9 cellular contexts compared by ENCODE assay signal in genomic region chr4:185005209-185005819, GRCh38. TPM values are rescaled to one million over a fixed set of nuclear protein-coding genes. Genes with fewer than 3 reads are reported as not detected.
A peak's percentile ranks its signal among the peaks of the same experiment; 100 is the strongest.
DNase-seq lines count a peak whose midpoint lies in the region; ATAC-seq and TF ChIP-seq lines count a peak whose summit lies in the region.
"Had no signal": no experiment of that assay in that cellular context is flagged by ENCODE, and none has a peak within 500 bp of the region (broad histone marks: within the 10 kb centered on the region; RNA-seq: fewer than 3 reads in every experiment).

No MANE protein-coding gene starts in this region.

- dilution Hi-C loops in IMR-90 (cut with HindIII; ENCODE audit: low sequenced_read_pairs, unreplicated experiment), result no loop called here

- peak; percentile 73 for DNase-seq in DMS153 treated with DMSO at 0.1 percent for 48 hours (lab: John Stamatoyannopoulos, UW; ENCODE audit: unreplicated experiment)
- peak; percentile 65 for DNase-seq in IMR-90
- peak; percentile 41 for DNase-seq in Panc1 (ENCODE audit: low read depth, low spot score)
- DNase-seq in activated T-cell treated with anti-CD3 and anti-CD28 coated beads, Interleukin-2, amount 50 U/mL, for 24 hours, result peak; percentile 84
- DNase-seq in fibroblast of gingiva (ENCODE audit: low read depth), result peak; percentile 57
- DNase-seq in natural killer cell, result peak; percentile 60
- peak; percentile 69 for DNase-seq in stimulated activated naive B cell treated with anti-CD40 and anti-IgM and Interleukin-4, amounts not matched to agents 10 μg/mL and 1 μg/mL and 100 μg/mL, for 72 hours

- H3K14ac ChIP-seq in IMR-90 (replicated peaks; ENCODE audit: low read depth, low read length), result no peak overlapping the region

- H4K5ac ChIP-seq in IMR-90 (ENCODE audit: low read depth, low read length), result no peak overlapping the region

- no peaks in the 10 kb centered on the region for H3K9me3 ChIP-seq in IMR-90 (ENCODE audit: control insufficient read depth, insufficient read depth, low read length)
- H3K9me3 ChIP-seq in Panc1 (ENCODE audit: control insufficient read depth, insufficient read depth, low read depth, low read length), result no peaks in the 10 kb centered on the region

- POLR2A ChIA-PET in IMR-90 (lab: Charles Lee; ENCODE audit: unreplicated experiment), result no interaction called here
- POLR2A ChIA-PET in Panc1 (lab: Charles Lee), result no interaction called here

- ATAC-seq in GM21529 (IDR thresholded peaks at IDR 0.05; ENCODE audit: unreplicated experiment), result peak; percentile 86
- peak; percentile 97 for ATAC-seq in IMR-90 (ENCODE audit: low read depth)
- ATAC-seq in Panc1, result peak; percentile 98
- peak; percentile 85 to 96 (median 87) for ATAC-seq in natural killer cell
- peak; percentile 93 to 98 for ATAC-seq in stimulated activated naive B cell treated with anti-CD40 and anti-IgM and Interleukin-4, amounts not matched to agents 10 μg/mL and 1 μg/mL and 100 μg/mL, for 72 hours (replicated peaks)

- H3K4me3 Mint-ChIP-seq in activated T-cell treated with anti-CD3 and anti-CD28 coated beads, Interleukin-2, amount 50 U/mL, for 24 hours, result peak overlapping the region; percentile 40
- H3K4me3 Mint-ChIP-seq in natural killer cell, result peak overlapping the region; percentile 74
- H3K4me3 Mint-ChIP-seq in stimulated activated naive B cell treated with anti-CD40 and anti-IgM and Interleukin-4, amounts not matched to agents 10 μg/mL and 1 μg/mL and 100 μg/mL, for 72 hours, result peak overlapping the region; percentile 68 to 69
- H3K4me3 Mint-ChIP-seq: stimulated activated naive CD8-positive, alpha-beta T cell treated with anti-CD3 and anti-CD28 coated beads, Interleukin-15, Interleukin-2, amounts not matched to agents 100 ng/mL and 50 ng/mL, for 24 hours had no signal

- H2AFZ ChIP-seq in IMR-90 (replicated peaks; ENCODE audit: low read length, poor library complexity), result peak overlapping the region; percentile 78

- H3K36me3 ChIP-seq in IMR-90 (ENCODE audit: control insufficient read depth, insufficient read depth, low read length) (no peaks in the 10 kb centered on the region), Panc1 (ENCODE audit: control insufficient read depth, insufficient read depth, low read length) (no peaks in the 10 kb centered on the region)

- no peaks in the 10 kb centered on the region for H3K9me3 Mint-ChIP-seq in activated T-cell treated with anti-CD3 and anti-CD28 coated beads, Interleukin-2, amount 50 U/mL, for 24 hours
- no peaks in the 10 kb centered on the region for H3K9me3 Mint-ChIP-seq in natural killer cell
- H3K9me3 Mint-ChIP-seq in stimulated activated naive B cell treated with anti-CD40 and anti-IgM and Interleukin-4, amounts not matched to agents 10 μg/mL and 1 μg/mL and 100 μg/mL, for 72 hours, result no peaks in the 10 kb centered on the region
- H3K9me3 Mint-ChIP-seq: stimulated activated naive CD8-positive, alpha-beta T cell treated with anti-CD3 and anti-CD28 coated beads, Interleukin-15, Interleukin-2, amounts not matched to agents 100 ng/mL and 50 ng/mL, for 24 hours had no signal

- H3K4ac ChIP-seq in IMR-90 (ENCODE audit: low read depth, low read length), result no peak overlapping the region

- H3K27me3 Mint-ChIP-seq in activated T-cell treated with anti-CD3 and anti-CD28 coated beads, Interleukin-2, amount 50 U/mL, for 24 hours, result peaks cover 61% of the 10 kb centered on the region
- H3K27me3 Mint-ChIP-seq in natural killer cell (ENCODE audit: low read depth in 2 of 2), result peaks cover 27 to 41% of the 10 kb centered on the region in 2 donors
- H3K27me3 Mint-ChIP-seq in stimulated activated naive B cell treated with anti-CD40 and anti-IgM and Interleukin-4, amounts not matched to agents 10 μg/mL and 1 μg/mL and 100 μg/mL, for 72 hours, result peaks cover 52 to 71% of the 10 kb centered on the region in 2 donors

- H4K8ac ChIP-seq in IMR-90 (ENCODE audit: low read depth in 2 of 2, low read length in 2 of 2), result no peak overlapping the region

- no peak overlapping the region for H3K27ac ChIP-seq in IMR-90 (ENCODE audit: insufficient read depth, low read length)
- no peak overlapping the region for H3K27ac ChIP-seq in Panc1 (ENCODE audit: low read length)

- H2AK5ac ChIP-seq in IMR-90 (ENCODE audit: low read depth, low read length), result no peak overlapping the region

- H3K4me1 ChIP-seq in IMR-90 (ENCODE audit: control insufficient read depth, insufficient read depth, low read length) (no peaks in the 10 kb centered on the region), Panc1 (ENCODE audit: control insufficient read depth, insufficient read depth, low read length) (no peaks in the 10 kb centered on the region)

- H2AK9ac ChIP-seq in IMR-90 (replicated peaks; ENCODE audit: low read depth, low read length, poor library complexity), result peak overlapping the region; percentile 20

- H4K91ac ChIP-seq in IMR-90 (ENCODE audit: insufficient read depth, low read depth, low read length), result no peak overlapping the region

- H2BK120ac ChIP-seq in IMR-90 (ENCODE audit: low read depth, low read length), result no peak overlapping the region

- H3K4me3 ChIP-seq in IMR-90 (ENCODE audit: insufficient read depth, low read depth, low read length), result no peak overlapping the region
- H3K4me3 ChIP-seq in Panc1 (ENCODE audit: low read depth in 2 of 2, low read length in 2 of 2), result peak overlapping the region; percentile 9 to 37; a peak in 2 of 4 replicates

- BruUV-seq in IMR-90 (replicated peaks; lab: Mats Ljungman, UMichigan), result no TSS peak
- BruUV-seq in Panc1 (replicated peaks; lab: Mats Ljungman, UMichigan), result no TSS peak

- no peaks in the 10 kb centered on the region for H4K20me1 ChIP-seq in IMR-90 (ENCODE audit: insufficient read depth, low read length)

- H3K9ac ChIP-seq in IMR-90 (ENCODE audit: low read depth, low read length), result no peak overlapping the region

- intact Hi-C loops in IMR-90 (cut with micrococcal nuclease), result loop anchor here (1.0 to 2.0 kb wide), 3 partner anchors 91 to 259 kb away; no protein-coding TSS in a partner anchor
- intact Hi-C loops in Panc1 (cut with micrococcal nuclease; ENCODE audit: unreplicated experiment), result loop anchor here (1.0 to 10.0 kb wide), 3 partner anchors 91 to 261 kb away; no protein-coding TSS in a partner anchor
- intact Hi-C loops in natural killer cell (cut with micrococcal nuclease), result no loop called here

- WGBS in IMR-90 (ENCODE audit: extremely low coverage in 2 of 2, insufficient read length in 1 of 2), 2 experiments, result 0% methylated on average over 9 of the region's 22 CpGs; no CpG with 5 or more reads in 1 of the 2 experiments

- peak overlapping the region; percentile 57; the same call in 1 of the 2 replicates for H3K4me2 ChIP-seq in IMR-90 (ENCODE audit: low read depth, low read length)

- H3K79me1 ChIP-seq in IMR-90 (ENCODE audit: low read depth in 1 of 2, low read length in 2 of 2), result no peaks in the 10 kb centered on the region

- in situ Hi-C loops in IMR-90 (cut with MboI; ENCODE audit: low sequenced_read_pairs) (loop anchor here (10.0 kb wide), 2 partner anchors 129 to 261 kb away; no protein-coding TSS in a partner anchor), Panc1 (cut with HindIII; ENCODE audit: low pct_unique_long_range_greater_than_20kb, low sequenced_read_pairs) (no loop called here)

- TF ChIP-seq RAD21 in IMR-90 (IDR thresholded peaks at IDR 0.05; ENCODE audit: low read length), result peak; percentile 78

- no peak overlapping the region for H2BK20ac ChIP-seq in IMR-90 (ENCODE audit: low read depth, low read length)

- H3K9me1 ChIP-seq in IMR-90 (ENCODE audit: insufficient read depth, low read length), result no peaks in the 10 kb centered on the region

- H3K18ac ChIP-seq in IMR-90 (ENCODE audit: low read depth, low read length), result no peak overlapping the region

- H3K27me3 ChIP-seq in IMR-90 (ENCODE audit: control insufficient read depth, insufficient read depth, low read length) (peaks cover 32% of the 10 kb centered on the region), Panc1 (ENCODE audit: control insufficient read depth, insufficient read depth, low read length) (no peaks in the 10 kb centered on the region)

- CTCF ChIA-PET in IMR-90 (lab: Yijun Ruan, JAX) (interaction anchor here (0.6 to 1.6 kb wide), 6 partner anchors 9 to 260 kb away, joined by 3 to 10 read pairs (median 3); no protein-coding TSS in a partner anchor), Panc1 (lab: Charles Lee) (interaction anchor here (1.1 to 1.5 kb wide), 2 partner anchors 91 to 129 kb away, joined by 6 read pairs; no protein-coding TSS in a partner anchor)

- H3K27ac Mint-ChIP-seq in activated T-cell treated with anti-CD3 and anti-CD28 coated beads, Interleukin-2, amount 50 U/mL, for 24 hours, result no peak overlapping the region
- H3K27ac Mint-ChIP-seq in natural killer cell, result no peak overlapping the region
- H3K27ac Mint-ChIP-seq in stimulated activated naive B cell treated with anti-CD40 and anti-IgM and Interleukin-4, amounts not matched to agents 10 μg/mL and 1 μg/mL and 100 μg/mL, for 72 hours, result peak overlapping the region; percentile 49
- H3K27ac Mint-ChIP-seq: stimulated activated naive CD8-positive, alpha-beta T cell treated with anti-CD3 and anti-CD28 coated beads, Interleukin-15, Interleukin-2, amounts not matched to agents 100 ng/mL and 50 ng/mL, for 24 hours had no signal

- TF ChIP-seq POLR2A in IMR-90 (IDR thresholded peaks at IDR 0.05; ENCODE audit: low read depth, low read length), result no peak

- no peak overlapping the region for H2BK15ac ChIP-seq in IMR-90 (ENCODE audit: low read depth, low read length)

- no peak overlapping the region for H3K56ac ChIP-seq in IMR-90 (ENCODE audit: extremely low read depth, insufficient read depth, low read length)

- H3K4me1 Mint-ChIP-seq in activated T-cell treated with anti-CD3 and anti-CD28 coated beads, Interleukin-2, amount 50 U/mL, for 24 hours (ENCODE audit: low read depth), result peaks cover 6% of the 10 kb centered on the region
- peaks cover 8% of the 10 kb centered on the region in 2 donors for H3K4me1 Mint-ChIP-seq in natural killer cell
- H3K4me1 Mint-ChIP-seq in stimulated activated naive B cell treated with anti-CD40 and anti-IgM and Interleukin-4, amounts not matched to agents 10 μg/mL and 1 μg/mL and 100 μg/mL, for 72 hours, result peaks cover 6 to 8% of the 10 kb centered on the region in 2 donors

- no peak overlapping the region for H2BK5ac ChIP-seq in IMR-90 (ENCODE audit: low read depth, low read length, poor library complexity, severe bottlenecking)

- TF ChIP-seq CTCF in IMR-90 (conservative IDR thresholded peaks at IDR 0.05; ENCODE audit: low read depth, low read length) (peak; percentile 82), Panc1 (IDR thresholded peaks at IDR 0.05) (peak; percentile 89), natural killer cell (IDR thresholded peaks at IDR 0.05) (peak; percentile 88)

- H3K23ac ChIP-seq in IMR-90 (ENCODE audit: low read depth, low read length), result no peak overlapping the region

- H3K36me3 Mint-ChIP-seq in activated T-cell treated with anti-CD3 and anti-CD28 coated beads, Interleukin-2, amount 50 U/mL, for 24 hours (ENCODE audit: low read depth), result no peaks in the 10 kb centered on the region
- no peaks in the 10 kb centered on the region for H3K36me3 Mint-ChIP-seq in natural killer cell
- H3K36me3 Mint-ChIP-seq in stimulated activated naive B cell treated with anti-CD40 and anti-IgM and Interleukin-4, amounts not matched to agents 10 μg/mL and 1 μg/mL and 100 μg/mL, for 72 hours, result no peaks in the 10 kb centered on the region

RNA-seq across cellular contexts. Expression of gene HELT, which starts 13.0 kb away (rescaled TPM):
- total RNA-seq in IMR-90 (2012; rRNA removed) (not detected in 2 replicates), Panc1 (2021; ENCODE audit: unreplicated experiment) (not detected), natural killer cell (not detected)
- not detected in 2 replicates for polyA plus RNA-seq in IMR-90 (2012; rRNA removed)
- polyA plus RNA-seq in IMR-90 (2012; cell fraction: cytosol; rRNA removed), result not detected in 2 replicates
- polyA plus RNA-seq in IMR-90 (2012; cell fraction: nucleus; rRNA removed; ENCODE audit: low replicate concordance), result not detected in 2 replicates
- not detected for polyA plus RNA-seq in Panc1 (2012; ENCODE audit: insufficient read length)
